Comparison of ENCODE assay signal across 26 cellular contexts in genomic region chr20:58094160-58094559, GRCh38.
"Had no signal": no experiment of that assay in that cellular context is flagged by ENCODE, and none has a peak within 500 bp of the region (broad histone marks: within the 10 kb centered on the region; RNA-seq: fewer than 3 reads in every experiment).

No MANE protein-coding gene starts in this region.

- H3K27me3 ChIP-seq: colonic mucosa, left lung, ovary, right lobe of liver, thyroid gland, vagina had no signal

- H3K4me1 ChIP-seq: colonic mucosa, esophagus squamous epithelium, left lung, right lobe of liver, stomach, thyroid gland, vagina had no signal

- H3K36me3 ChIP-seq: colonic mucosa, esophagus squamous epithelium, left lung, ovary, right lobe of liver, stomach, thyroid gland, vagina had no signal

- H3K9me3 Mint-ChIP-seq: dendritic cell treated with granulocyte-macrophage colony-stimulating factor and Interleukin-4, amounts not matched to agents 40 ng/mL and 50 ng/mL, for 4 days; naive thymus-derived CD8-positive, alpha-beta T cell; nephron progenitor cell; stimulated activated effector memory CD8-positive, alpha-beta T cell treated with anti-CD3 and anti-CD28 coated beads, Interleukin-12 subunit alpha, Interleukin-12 subunit beta, amount 100 ng/mL, for 72 hours had no signal

- ATAC-seq: left lung; naive thymus-derived CD8-positive, alpha-beta T cell; stimulated activated effector memory CD8-positive, alpha-beta T cell treated with anti-CD3 and anti-CD28 coated beads, Interleukin-12 subunit alpha, Interleukin-12 subunit beta, amount 100 ng/mL, for 72 hours had no signal

- H3K4me3 ChIP-seq: colonic mucosa, esophagus squamous epithelium, left lung, ovary, right lobe of liver, smooth muscle cell, stomach, thyroid gland, vagina had no signal

- DNase-seq: effector memory CD4-positive, alpha-beta T cell; erythroblast; esophagus squamous epithelium; foreskin melanocyte; kidney; left lung; naive thymus-derived CD8-positive, alpha-beta T cell; nephron progenitor cell; nucleus accumbens; ovary; posterior cingulate gyrus; retina; right lobe of liver; stimulated activated CD4-positive, alpha-beta T cell treated with anti-CD3 and anti-CD28 coated beads, Interleukin-12 subunit alpha, Interleukin-12 subunit beta, amount 100 ng/mL, for 4 hours; stimulated activated CD4-positive, alpha-beta T cell treated with anti-CD3 and anti-CD28 coated beads, Interleukin-1b, Interleukin-23, amount 100 ng/mL, for 48 hours; stimulated activated CD4-positive, alpha-beta T cell treated with anti-CD3 and anti-CD28 coated beads, Interleukin-4, amount 100 ng/mL, for 1 hour; stimulated activated naive CD4-positive, alpha-beta T cell treated with Interleukin-2 at 50 U/mL for 16 hours; stomach; thyroid gland; trophoblast cell had no signal

- H3K4me2 ChIP-seq: smooth muscle cell had no signal

- H3K36me3 Mint-ChIP-seq: naive thymus-derived CD8-positive, alpha-beta T cell; stimulated activated effector memory CD8-positive, alpha-beta T cell treated with anti-CD3 and anti-CD28 coated beads, Interleukin-12 subunit alpha, Interleukin-12 subunit beta, amount 100 ng/mL, for 72 hours had no signal

- H3K27ac ChIP-seq: colonic mucosa, esophagus squamous epithelium, left lung, ovary, right lobe of liver, stomach, thyroid gland, vagina had no signal

- H3K27ac Mint-ChIP-seq: dendritic cell treated with granulocyte-macrophage colony-stimulating factor and Interleukin-4, amounts not matched to agents 40 ng/mL and 50 ng/mL, for 4 days; nephron progenitor cell; stimulated activated effector memory CD8-positive, alpha-beta T cell treated with anti-CD3 and anti-CD28 coated beads, Interleukin-12 subunit alpha, Interleukin-12 subunit beta, amount 100 ng/mL, for 72 hours had no signal

- H3K9me3 ChIP-seq: colonic mucosa, esophagus squamous epithelium, left lung, ovary, right lobe of liver, stomach, thyroid gland, vagina had no signal

- FAIRE-seq: endometrium, kidney had no signal

- H3K4me3 Mint-ChIP-seq: dendritic cell treated with granulocyte-macrophage colony-stimulating factor and Interleukin-4, amounts not matched to agents 40 ng/mL and 50 ng/mL, for 4 days; naive thymus-derived CD8-positive, alpha-beta T cell; nephron progenitor cell; stimulated activated effector memory CD8-positive, alpha-beta T cell treated with anti-CD3 and anti-CD28 coated beads, Interleukin-12 subunit alpha, Interleukin-12 subunit beta, amount 100 ng/mL, for 72 hours had no signal

- H3K4me1 Mint-ChIP-seq: nephron progenitor cell; stimulated activated effector memory CD8-positive, alpha-beta T cell treated with anti-CD3 and anti-CD28 coated beads, Interleukin-12 subunit alpha, Interleukin-12 subunit beta, amount 100 ng/mL, for 72 hours had no signal
